ENCODE assay signal across 8 cellular contexts in genomic region chr22:36028646-36029405, GRCh38. TPM values are rescaled to one million over a fixed set of nuclear protein-coding genes. Genes with fewer than 3 reads are reported as not detected.
A peak's percentile ranks its signal among the peaks of the same experiment; 100 is the strongest.
DNase-seq lines count a peak whose midpoint lies in the region; ATAC-seq and TF ChIP-seq lines count a peak whose summit lies in the region.

A gene with protein sequence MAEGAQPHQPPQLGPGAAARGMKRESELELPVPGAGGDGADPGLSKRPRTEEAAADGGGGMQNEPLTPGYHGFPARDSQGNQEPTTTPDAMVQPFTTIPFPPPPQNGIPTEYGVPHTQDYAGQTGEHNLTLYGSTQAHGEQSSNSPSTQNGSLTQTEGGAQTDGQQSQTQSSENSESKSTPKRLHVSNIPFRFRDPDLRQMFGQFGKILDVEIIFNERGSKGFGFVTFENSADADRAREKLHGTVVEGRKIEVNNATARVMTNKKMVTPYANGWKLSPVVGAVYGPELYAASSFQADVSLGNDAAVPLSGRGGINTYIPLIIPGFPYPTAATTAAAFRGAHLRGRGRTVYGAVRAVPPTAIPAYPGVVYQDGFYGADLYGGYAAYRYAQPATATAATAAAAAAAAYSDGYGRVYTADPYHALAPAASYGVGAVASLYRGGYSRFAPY (minus strand): TSS chr22:36028824. CDS start chr22:36028425, 399 bp downstream.

- intact Hi-C loops in activated CD8-positive, alpha-beta T cell treated with anti-CD3 and anti-CD28 coated beads for 36 hours (cut with micrococcal nuclease) = no loop called here

- no peaks in the 10 kb centered on the region for H3K9me3 ChIP-seq in CD8-positive, alpha-beta memory T cell (ENCODE audit: low read length)
- no peaks in the 10 kb centered on the region for H3K9me3 ChIP-seq in duodenal mucosa (ENCODE audit: control insufficient read depth in 1 of 2, low read length in 2 of 2)
- H3K9me3 ChIP-seq in liver (ENCODE audit: control insufficient read depth in 4 of 4, low read length in 3 of 4) = no peaks in the 10 kb centered on the region

- peak within 1 kb of the TSS; percentile 87 to 94 (median 92) for H3K4me3 Mint-ChIP-seq in CD8-positive, alpha-beta memory T cell
- peak within 1 kb of the TSS; percentile 85 for H3K4me3 Mint-ChIP-seq in activated CD8-positive, alpha-beta T cell treated with anti-CD3 and anti-CD28 coated beads for 36 hours

- peak; percentile 85 for ATAC-seq in activated CD8-positive, alpha-beta T cell treated with anti-CD3 and anti-CD28 coated beads for 36 hours
- no peak for ATAC-seq in HG03196 (IDR thresholded peaks at IDR 0.05; ENCODE audit: unreplicated experiment)

- peak in 1 of 2 donors; percentile 32 for TF ChIP-seq RAD21 in liver (IDR thresholded peaks at IDR 0.05)

- H3K27me3 Mint-ChIP-seq in CD8-positive, alpha-beta memory T cell = peaks cover 9 to 12% of the 10 kb centered on the region in 2 donors
- peaks cover 11% of the 10 kb centered on the region for H3K27me3 Mint-ChIP-seq in activated CD8-positive, alpha-beta T cell treated with anti-CD3 and anti-CD28 coated beads for 36 hours

- peak within 1 kb of the TSS; percentile 3 for H3K27ac ChIP-seq in CD8-positive, alpha-beta memory T cell (ENCODE audit: low read depth, low read length)
- peak within 1 kb of the TSS; percentile 74 for H3K27ac ChIP-seq in duodenal mucosa (ENCODE audit: low read depth, low read length)
- peak within 1 kb of the TSS; percentile 88 to 90 for H3K27ac ChIP-seq in liver (ENCODE audit: low read depth in 1 of 2, low read length in 2 of 2)

- H3K4me3 ChIP-seq in CD8-positive, alpha-beta memory T cell (ENCODE audit: low read length) = peak within 1 kb of the TSS; percentile 40
- H3K4me3 ChIP-seq in duodenal mucosa (ENCODE audit: low read depth in 1 of 2, low read length in 2 of 2) = peak within 1 kb of the TSS; percentile 80 to 89
- H3K4me3 ChIP-seq in liver (ENCODE audit: low read depth in 1 of 3, low read length in 3 of 3) = peak within 1 kb of the TSS; percentile 85 to 96 (median 88)

- H3K27me3 ChIP-seq in CD8-positive, alpha-beta memory T cell (ENCODE audit: insufficient read depth, low read length, poor library complexity, severe bottlenecking) = no peaks in the 10 kb centered on the region
- no peaks in the 10 kb centered on the region for H3K27me3 ChIP-seq in duodenal mucosa (ENCODE audit: control insufficient read depth in 1 of 2, insufficient read depth in 2 of 2, low read length in 2 of 2)
- H3K27me3 ChIP-seq in liver (ENCODE audit: control insufficient read depth in 4 of 4, insufficient read depth in 4 of 4, low read length in 3 of 4) = no peaks in the 10 kb centered on the region

- peaks cover 0 to 7% (median 0%) of the 10 kb centered on the region in 3 donors for H3K36me3 Mint-ChIP-seq in CD8-positive, alpha-beta memory T cell
- H3K36me3 Mint-ChIP-seq in activated CD8-positive, alpha-beta T cell treated with anti-CD3 and anti-CD28 coated beads for 36 hours (ENCODE audit: low read depth) = no peaks in the 10 kb centered on the region

- H3K4me1 ChIP-seq in CD8-positive, alpha-beta memory T cell (ENCODE audit: insufficient read depth, low read length) = peaks cover 21% of the 10 kb centered on the region
- H3K4me1 ChIP-seq in duodenal mucosa (ENCODE audit: control insufficient read depth in 1 of 2, insufficient read depth in 2 of 2, low read length in 2 of 2) = peaks cover 13 to 19% of the 10 kb centered on the region in 2 donors
- H3K4me1 ChIP-seq in liver (ENCODE audit: control insufficient read depth in 4 of 4, insufficient read depth in 4 of 4, low read length in 3 of 4) = peaks cover 0 to 40% (median 23%) of the 10 kb centered on the region in 4 donors

- no peak for TF ChIP-seq CTCF in activated CD8-positive, alpha-beta T cell treated with anti-CD3 and anti-CD28 coated beads for 36 hours (IDR thresholded peaks at IDR 0.05)
- no peak for TF ChIP-seq CTCF in liver (IDR thresholded peaks at IDR 0.05; ENCODE audit: low read depth, low read length, missing input control)

- no peaks in the 10 kb centered on the region for H3K36me3 ChIP-seq in CD8-positive, alpha-beta memory T cell (ENCODE audit: insufficient read depth, low read length)
- no peaks in the 10 kb centered on the region for H3K36me3 ChIP-seq in duodenal mucosa (ENCODE audit: control insufficient read depth in 1 of 2, insufficient read depth in 2 of 2, low read length in 2 of 2)
- H3K36me3 ChIP-seq in liver (ENCODE audit: control insufficient read depth in 4 of 4, insufficient read depth in 3 of 4, low read depth in 1 of 4, low read length in 3 of 4) = peaks cover 0 to 2% (median 0%) of the 10 kb centered on the region in 4 donors

- DNase-seq in CD8-positive, alpha-beta memory T cell = peak; percentile 39 to 73 (median 54)
- DNase-seq in HK-2 (ENCODE audit: unreplicated experiment) (peak; percentile 97), NCI-H774 (lab: John Stamatoyannopoulos, UW) (peak; percentile 80)
- DNase-seq in activated CD8-positive, alpha-beta T cell treated with anti-CD3 and anti-CD28 coated beads for 36 hours = peak; percentile 79
- peak; percentile 79 to 86 for DNase-seq in stimulated activated CD4-positive, alpha-beta T cell treated with anti-CD3 and anti-CD28 coated beads, Interleukin-2, amount 100 ng/mL, for 24 hours

- H3K9ac ChIP-seq in duodenal mucosa (ENCODE audit: low read depth in 1 of 2, low read length in 2 of 2) (peak within 1 kb of the TSS; percentile 77 to 80), liver (ENCODE audit: low read depth in 1 of 2, low read length in 2 of 2) (peak within 1 kb of the TSS; percentile 72 to 95)

- CTCF ChIA-PET in CD8-positive, alpha-beta memory T cell (lab: Charles Lee) = interaction anchor here (2.2 to 4.1 kb wide), 2 partner anchors 36 to 37 kb away, joined by 9 to 17 read pairs; no protein-coding TSS in a partner anchor
- CTCF ChIA-PET in activated CD8-positive, alpha-beta T cell treated with anti-CD3 and anti-CD28 coated beads for 36 hours (lab: Charles Lee) = interaction anchor here (1.4 to 5.4 kb wide), 2 partner anchors 37 to 96 kb away, joined by 4 to 38 read pairs; no protein-coding TSS in a partner anchor

- peaks cover 15 to 20% (median 18%) of the 10 kb centered on the region in 3 donors for H3K4me1 Mint-ChIP-seq in CD8-positive, alpha-beta memory T cell
- H3K4me1 Mint-ChIP-seq in activated CD8-positive, alpha-beta T cell treated with anti-CD3 and anti-CD28 coated beads for 36 hours (ENCODE audit: low read depth) = peaks cover 14% of the 10 kb centered on the region

- POLR2A ChIA-PET in CD8-positive, alpha-beta memory T cell (lab: Charles Lee) = no interaction called here
- POLR2A ChIA-PET in activated CD8-positive, alpha-beta T cell treated with anti-CD3 and anti-CD28 coated beads for 36 hours (lab: Charles Lee) = interaction anchor here (0.6 to 1.4 kb wide), 2 partner anchors 15 to 24 kb away, joined by 3 to 4 read pairs; no protein-coding TSS in a partner anchor

- H3K27ac Mint-ChIP-seq in CD8-positive, alpha-beta memory T cell = peak within 1 kb of the TSS; percentile 20 to 93 (median 79)
- peak within 1 kb of the TSS; percentile 53 for H3K27ac Mint-ChIP-seq in activated CD8-positive, alpha-beta T cell treated with anti-CD3 and anti-CD28 coated beads for 36 hours

- WGBS in liver = 1% methylated on average over 74 of the region's 74 CpGs

- H3K9me3 Mint-ChIP-seq in CD8-positive, alpha-beta memory T cell = no peaks in the 10 kb centered on the region
- H3K9me3 Mint-ChIP-seq in activated CD8-positive, alpha-beta T cell treated with anti-CD3 and anti-CD28 coated beads for 36 hours = no peaks in the 10 kb centered on the region

TF ChIP-seq in liver, 16 proteins besides CTCF, POLR2A, EP300 and RAD21 (continues in another document):
- TF ChIP-seq YY1 (IDR thresholded peaks at IDR 0.05) = no peak
- peak; percentile 36 for TF ChIP-seq MAX (IDR thresholded peaks at IDR 0.05)
- no peak for TF ChIP-seq HNF4G (IDR thresholded peaks at IDR 0.05)
- peak in 1 of 2 donors; percentile 6 for TF ChIP-seq GABPA (IDR thresholded peaks at IDR 0.05 in 1 of 2, conservative IDR thresholded peaks at IDR 0.05 in 1 of 2)
- no peak for TF ChIP-seq TAF1 (conservative IDR thresholded peaks at IDR 0.05)
- no peak for TF ChIP-seq JUND (IDR thresholded peaks at IDR 0.05)
- no peak for TF ChIP-seq NR2F2 (IDR thresholded peaks at IDR 0.05)
- TF ChIP-seq SP1 (IDR thresholded peaks at IDR 0.05) = peak; percentile 73
- TF ChIP-seq RXRA (IDR thresholded peaks at IDR 0.05) = peak in 1 of 2 donors; percentile 6
- TF ChIP-seq EGR1 (IDR thresholded peaks at IDR 0.05; ENCODE audit: low read depth in 2 of 2) = peak in 1 of 2 donors; percentile 27
- TF ChIP-seq FOXA2 (IDR thresholded peaks at IDR 0.05) = peak; percentile 81
- TF ChIP-seq, protein P1, sequence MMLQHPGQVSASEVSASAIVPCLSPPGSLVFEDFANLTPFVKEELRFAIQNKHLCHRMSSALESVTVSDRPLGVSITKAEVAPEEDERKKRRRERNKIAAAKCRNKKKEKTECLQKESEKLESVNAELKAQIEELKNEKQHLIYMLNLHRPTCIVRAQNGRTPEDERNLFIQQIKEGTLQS (IDR thresholded peaks at IDR 0.05) = no peak
- TF ChIP-seq, protein P2, sequence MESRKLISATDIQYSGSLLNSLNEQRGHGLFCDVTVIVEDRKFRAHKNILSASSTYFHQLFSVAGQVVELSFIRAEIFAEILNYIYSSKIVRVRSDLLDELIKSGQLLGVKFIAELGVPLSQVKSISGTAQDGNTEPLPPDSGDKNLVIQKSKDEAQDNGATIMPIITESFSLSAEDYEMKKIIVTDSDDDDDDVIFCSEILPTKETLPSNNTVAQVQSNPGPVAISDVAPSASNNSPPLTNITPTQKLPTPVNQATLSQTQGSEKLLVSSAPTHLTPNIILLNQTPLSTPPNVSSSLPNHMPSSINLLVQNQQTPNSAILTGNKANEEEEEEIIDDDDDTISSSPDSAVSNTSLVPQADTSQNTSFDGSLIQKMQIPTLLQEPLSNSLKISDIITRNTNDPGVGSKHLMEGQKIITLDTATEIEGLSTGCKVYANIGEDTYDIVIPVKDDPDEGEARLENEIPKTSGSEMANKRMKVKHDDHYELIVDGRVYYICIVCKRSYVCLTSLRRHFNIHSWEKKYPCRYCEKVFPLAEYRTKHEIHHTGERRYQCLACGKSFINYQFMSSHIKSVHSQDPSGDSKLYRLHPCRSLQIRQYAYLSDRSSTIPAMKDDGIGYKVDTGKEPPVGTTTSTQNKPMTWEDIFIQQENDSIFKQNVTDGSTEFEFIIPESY (IDR thresholded peaks at IDR 0.05) = no peak

RNA-seq across cellular contexts. Expression of the gene that starts here (rescaled TPM):
- 1 to 10 TPM; 6.1 to 7.1 TPM for total RNA-seq in CD8-positive, alpha-beta memory T cell
- polyA plus RNA-seq in CD8-positive, alpha-beta memory T cell = 0.86 TPM
- 1 to 10 TPM; 3.1 to 3.3 TPM for total RNA-seq in activated CD8-positive, alpha-beta T cell treated with anti-CD3 and anti-CD28 coated beads for 36 hours
- 10 to 100 TPM; 32.7 to 53.6 TPM for total RNA-seq in liver
- 10 to 100 TPM; 14.2 to 18.5 TPM for polyA plus RNA-seq in liver

Comparison
In these comparisons a context has a peak if more than half of its experiments do, and no peak if none do; other contexts are left out.
1. RNA of the gene that starts here (total RNA-seq): 32.7 to 53.6 TPM in liver; 6.1 to 7.1 TPM in CD8-positive, alpha-beta memory T cell and 3.1 to 3.3 TPM in activated CD8-positive, alpha-beta T cell treated with anti-CD3 and anti-CD28 coated beads for 36 hours; every median in the first group is over 4 times any median in the second.
2. H3K27ac ChIP-seq: peak in every context shown above with its lines; median percentile 89 in liver; 74 in duodenal mucosa; 3 in CD8-positive, alpha-beta memory T cell.
3. Peak in every context shown above with its lines, with median percentiles within 50 percentile points of each other: DNase-seq and H3K4me3 ChIP-seq.